Comparison of ENCODE assay signal across 10 cellular contexts in the genomic region with DNA sequence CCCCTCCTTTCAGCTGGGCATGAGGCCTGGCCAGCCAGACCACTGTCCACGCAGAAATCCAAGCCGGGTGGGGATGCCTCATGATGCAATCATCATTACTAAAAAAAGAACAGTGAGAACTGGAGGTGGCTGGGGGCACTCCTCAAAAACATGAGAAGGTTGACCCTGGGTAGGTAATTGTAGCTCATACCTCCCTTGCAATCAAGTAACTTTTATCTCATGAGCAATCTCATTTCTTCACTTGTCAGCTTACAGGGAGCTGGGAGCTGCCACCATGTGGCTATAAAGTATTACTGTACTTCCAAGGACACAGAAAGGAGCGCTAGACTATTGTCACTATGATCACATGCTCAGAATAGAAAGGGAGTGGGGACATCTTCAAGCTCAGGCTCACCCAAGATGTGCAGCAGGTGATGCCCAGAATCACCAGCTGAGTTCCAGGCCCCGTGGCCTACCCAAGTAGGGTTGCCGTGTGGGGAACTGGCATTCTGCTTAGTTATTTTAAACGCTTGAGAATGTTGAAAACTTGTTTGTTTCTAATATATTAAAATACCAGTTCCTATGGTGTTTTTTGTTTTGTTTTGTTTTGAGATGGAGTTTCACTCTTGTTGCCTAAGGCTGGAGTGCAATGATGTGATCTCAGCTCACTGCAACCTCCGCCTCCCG. TPM values are rescaled to one million over a fixed set of nuclear protein-coding genes. Genes with fewer than 3 reads are reported as not detected.
DNase-seq lines count a peak whose midpoint lies in the region; FAIRE-seq and TF ChIP-seq lines count a peak whose summit lies in the region.
"Had no signal": no experiment of that assay in that cellular context is flagged by ENCODE, and none has a peak within 500 bp of the region (broad histone marks: within the 10 kb centered on the region; RNA-seq: fewer than 3 reads in every experiment).

No MANE protein-coding gene starts in this region.

- no peaks in the 10 kb centered on the region for H3K9me3 Mint-ChIP-seq in activated naive CD4-positive, alpha-beta T cell treated with anti-CD3 and anti-CD28 coated beads, Interleukin-2, amount 10 ng/mL, durations not matched to agents 7 days and 5 days
- H3K9me3 Mint-ChIP-seq: activated B cell treated with CpG ODN at 0.5 μM for 24 hours had no signal

- H3K4me3 Mint-ChIP-seq in activated naive CD4-positive, alpha-beta T cell treated with anti-CD3 and anti-CD28 coated beads, Interleukin-2, amount 10 ng/mL, durations not matched to agents 7 days and 5 days: no peak overlapping the region
- H3K4me3 Mint-ChIP-seq: activated B cell treated with CpG ODN at 0.5 μM for 24 hours had no signal

- H3K4ac ChIP-seq in H1 (replicated peaks; ENCODE audit: insufficient read length, low read depth, low read length) (no peak overlapping the region), neuronal stem cell (ENCODE audit: low read length) (no peak overlapping the region)

- H3K4me2 ChIP-seq in H1 (ENCODE audit: insufficient read depth in 1 of 2, low read depth in 2 of 2, low read length in 2 of 2) (no peak overlapping the region), neuronal stem cell (ENCODE audit: insufficient read depth, low read length, poor library complexity, severe bottlenecking) (no peak overlapping the region)

- H3K27me3 Mint-ChIP-seq in activated naive CD4-positive, alpha-beta T cell treated with anti-CD3 and anti-CD28 coated beads, Interleukin-2, amount 10 ng/mL, durations not matched to agents 7 days and 5 days: no peaks in the 10 kb centered on the region
- H3K27me3 Mint-ChIP-seq: activated B cell treated with CpG ODN at 0.5 μM for 24 hours had no signal

- no peak for TF ChIP-seq EP300 in H1 (IDR thresholded peaks at IDR 0.05; ENCODE audit: borderline replicate concordance in 1 of 2, low read depth in 2 of 2, low read length in 2 of 2)

- no peaks in the 10 kb centered on the region for H3K23me2 ChIP-seq in H1 (ENCODE audit: low read depth, low read length)

- no peak overlapping the region for H3K9ac ChIP-seq in H1 (replicated peaks in 1 of 4; ENCODE audit: extremely low read depth in 1 of 4, low read depth in 3 of 4, low read length in 3 of 4)
- H3K9ac ChIP-seq in skeletal muscle tissue (ENCODE audit: low read depth in 1 of 3, low read length in 3 of 3): peak overlapping the region in 2 of 3 donors; percentile 9 to 45
- no peak overlapping the region for H3K9ac ChIP-seq in neuronal stem cell (ENCODE audit: low read depth, low read length, poor library complexity)

- no peak overlapping the region for H2BK5ac ChIP-seq in H1 (ENCODE audit: low read depth, low read length)
- no peak overlapping the region for H2BK5ac ChIP-seq in neuronal stem cell (ENCODE audit: low read length)

- no peak overlapping the region for H3K4me3 ChIP-seq in H1 (ENCODE audit: extremely low read depth in 1 of 4, insufficient read depth in 2 of 4, low read depth in 3 of 4, low read length in 4 of 4)
- H3K4me3 ChIP-seq in skeletal muscle tissue (ENCODE audit: low read length in 3 of 3): peak overlapping the region in 1 of 3 donors; percentile 17
- no peak overlapping the region for H3K4me3 ChIP-seq in neuronal stem cell (ENCODE audit: low read length in 2 of 2)

- H3K4me1 ChIP-seq in H1 (replicated peaks in 1 of 4; ENCODE audit: control insufficient read depth in 3 of 4, insufficient read depth in 4 of 4, low read length in 3 of 4) (0 out of 7 replicates have a peak, but pooled peaks cover 0 to 2% (median 0%) of the 10 kb centered on the region in 4 experiments), skeletal muscle tissue (ENCODE audit: control insufficient read depth in 3 of 3, insufficient read depth in 3 of 3, low read length in 3 of 3) (peaks cover 10 to 12% (median 10%) of the 10 kb centered on the region in 3 donors), neuronal stem cell (ENCODE audit: control insufficient read depth in 2 of 2, insufficient read depth in 1 of 2, low read depth in 1 of 2, low read length in 2 of 2) (peaks cover 0 to 5% of the 10 kb centered on the region in 2 donors)

- H4K20me1 ChIP-seq in H1 (replicated peaks in 1 of 2; ENCODE audit: control insufficient read depth in 1 of 2, insufficient read depth in 2 of 2, low read length in 2 of 2): no peaks in the 10 kb centered on the region

- H3K14ac ChIP-seq in H1 (ENCODE audit: insufficient read length): no peak overlapping the region
- H3K14ac ChIP-seq in neuronal stem cell (ENCODE audit: low read length): no peak overlapping the region

- H3K36me3 ChIP-seq in H1 (ENCODE audit: control insufficient read depth in 2 of 4, insufficient read depth in 4 of 4, low read length in 3 of 4) (no peaks in the 10 kb centered on the region), skeletal muscle tissue (ENCODE audit: control insufficient read depth in 3 of 3, insufficient read depth in 3 of 3, low read length in 3 of 3) (peaks cover 3 to 10% (median 4%) of the 10 kb centered on the region in 3 donors), neuronal stem cell (replicated peaks in 1 of 2; ENCODE audit: control insufficient read depth in 2 of 2, insufficient read depth in 2 of 2, low read length in 2 of 2) (no peaks in the 10 kb centered on the region)

- POLR2A ChIA-PET in H1 (lab: Charles Lee; ENCODE audit: partially characterized antibody): interaction anchor here (1.5 to 2.3 kb wide), 2 partner anchors 10 to 15 kb away, joined by 5 to 8 read pairs; partner anchors contain the start of genes FAM217B and PPP1R3D

- H4K8ac ChIP-seq in H1 (ENCODE audit: extremely low read depth, insufficient read depth, low read length) (no peak overlapping the region), neuronal stem cell (ENCODE audit: low read depth, low read length) (no peak overlapping the region)

- H3K4me1 Mint-ChIP-seq in activated naive CD4-positive, alpha-beta T cell treated with anti-CD3 and anti-CD28 coated beads, Interleukin-2, amount 10 ng/mL, durations not matched to agents 7 days and 5 days: no peaks in the 10 kb centered on the region
- H3K4me1 Mint-ChIP-seq: activated B cell treated with CpG ODN at 0.5 μM for 24 hours had no signal

- no peaks in the 10 kb centered on the region for H3K79me2 ChIP-seq in H1 (ENCODE audit: control insufficient read depth in 1 of 2, insufficient read depth in 2 of 2, low read length in 2 of 2)

- no peak for TF ChIP-seq POLR2A in H1 (IDR thresholded peaks at IDR 0.05; ENCODE audit: control extremely low read depth in 1 of 2, low read depth in 2 of 2, low read length in 2 of 2)

- CTCF ChIA-PET in activated naive CD4-positive, alpha-beta T cell treated with anti-CD3 and anti-CD28 coated beads, Interleukin-2, amount 10 ng/mL, durations not matched to agents 7 days and 5 days (lab: Charles Lee): interaction anchor here (0.7 to 2.0 kb wide), 5 partner anchors 15 to 1274 kb away, joined by 3 to 5 read pairs (median 3); partner anchors contain the start of genes FAM217B and PPP1R3D
- CTCF ChIA-PET in H1 (lab: Charles Lee; ENCODE audit: partially characterized antibody): interaction anchor here (0.8 to 3.3 kb wide), 15 partner anchors 9 to 972 kb away, joined by 3 to 18 read pairs (median 4); no protein-coding TSS in a partner anchor

- H3K27ac ChIP-seq in H1 (ENCODE audit: low read depth, low read length) (no peak overlapping the region), skeletal muscle tissue (ENCODE audit: low read depth, low read length) (peak overlapping the region; percentile 48), neuronal stem cell (replicated peaks; ENCODE audit: low read length) (no peak overlapping the region)

- no peak overlapping the region for H3K56ac ChIP-seq in H1 (replicated peaks; ENCODE audit: insufficient read length, low read depth, low read length)

- no peaks in the 10 kb centered on the region for H3K36me3 Mint-ChIP-seq in activated naive CD4-positive, alpha-beta T cell treated with anti-CD3 and anti-CD28 coated beads, Interleukin-2, amount 10 ng/mL, durations not matched to agents 7 days and 5 days

- 81% methylated on average over 8 of the region's 8 CpGs; no CpG with 5 or more reads in 1 of the 2 experiments for WGBS in H1 (ENCODE audit: extremely low coverage in 1 of 2, insufficient coverage in 1 of 2, insufficient read length in 1 of 2, insufficient replicate concordance in 2 of 2, low coverage in 1 of 2, low lambda C conversion rate in 2 of 2, missing lambda C conversion rate in 1 of 2), 2 experiments
- no CpG with 5 or more reads among the region's 8 CpGs for WGBS in neuronal stem cell (ENCODE audit: extremely low coverage in 2 of 2, insufficient read length in 2 of 2, insufficient replicate concordance in 1 of 2), 2 donors

- no peak overlapping the region for H3K27ac Mint-ChIP-seq in activated naive CD4-positive, alpha-beta T cell treated with anti-CD3 and anti-CD28 coated beads, Interleukin-2, amount 10 ng/mL, durations not matched to agents 7 days and 5 days
- H3K27ac Mint-ChIP-seq: activated B cell treated with CpG ODN at 0.5 μM for 24 hours had no signal

- H4K91ac ChIP-seq in H1 (replicated peaks; ENCODE audit: insufficient read length, low read length) (no peak overlapping the region), neuronal stem cell (ENCODE audit: low read depth, low read length, poor library complexity) (no peak overlapping the region)

- H3K9me3 ChIP-seq in H1 (ENCODE audit: insufficient read depth in 2 of 2, low read depth in 1 of 2, low read length in 1 of 2) (no peaks in the 10 kb centered on the region), skeletal muscle tissue (ENCODE audit: control insufficient read depth in 3 of 3, low read length in 3 of 3) (no peaks in the 10 kb centered on the region), neuronal stem cell (replicated peaks in 1 of 2; ENCODE audit: control insufficient read depth in 2 of 2, insufficient read depth in 1 of 2, low read depth in 1 of 2, low read length in 2 of 2) (no peaks in the 10 kb centered on the region)

- H2BK15ac ChIP-seq in H1 (ENCODE audit: low read length) (no peak overlapping the region), neuronal stem cell (ENCODE audit: low read length) (no peak overlapping the region)

- H3K18ac ChIP-seq in H1 (ENCODE audit: extremely low read depth, low read length) (no peak overlapping the region), neuronal stem cell (ENCODE audit: low read length) (no peak overlapping the region)

- no peak overlapping the region for H3K23ac ChIP-seq in H1 (ENCODE audit: insufficient read length)
- H3K23ac ChIP-seq in neuronal stem cell (ENCODE audit: low read depth, low read length, poor library complexity): no peak overlapping the region

- no peak overlapping the region for H2BK120ac ChIP-seq in H1 (replicated peaks; ENCODE audit: low read depth, low read length)
- H2BK120ac ChIP-seq in neuronal stem cell (ENCODE audit: low read depth, low read length): no peak overlapping the region

- H3K27me3 ChIP-seq in H1 (replicated peaks in 1 of 4; ENCODE audit: control insufficient read depth in 3 of 4, extremely low read depth in 1 of 4, insufficient read depth in 3 of 4, low read length in 3 of 4) (no peaks in the 10 kb centered on the region; a peak in 2 of 7 replicates), skeletal muscle tissue (ENCODE audit: control insufficient read depth in 3 of 3, insufficient read depth in 3 of 3, low read length in 3 of 3) (no peaks in the 10 kb centered on the region), neuronal stem cell (ENCODE audit: control insufficient read depth in 3 of 3, insufficient read depth in 3 of 3, low read depth in 1 of 3, low read length in 3 of 3) (no peaks in the 10 kb centered on the region)

- no peak overlapping the region for H4K5ac ChIP-seq in H1 (ENCODE audit: insufficient read length, low read depth, low read length)

- TF ChIP-seq RAD21 in H1 (IDR thresholded peaks at IDR 0.05 in 1 of 2, conservative IDR thresholded peaks at IDR 0.05 in 1 of 2; ENCODE audit: low read depth in 2 of 2, low read length in 2 of 2): peak in 1 of 2 experiments; percentile 39; a peak in 2 of 4 replicates

- peak in 2 of 3 experiments; percentile 40 to 47; a peak in 3 of 4 replicates for TF ChIP-seq CTCF in H1 (IDR thresholded peaks at IDR 0.05; ENCODE audit: control extremely low read depth in 1 of 3, insufficient read depth in 1 of 3, low read depth in 1 of 3, low read length in 3 of 3)

- H2AK5ac ChIP-seq in H1 (ENCODE audit: low read depth, low read length) (no peak overlapping the region), neuronal stem cell (ENCODE audit: low read depth, low read length) (no peak overlapping the region)

- DNase-seq in activated naive CD4-positive, alpha-beta T cell treated with anti-CD3 and anti-CD28 coated beads, Interleukin-2, amount 10 ng/mL, durations not matched to agents 7 days and 5 days: peak; percentile 23
- DNase-seq in activated naive CD4-positive, alpha-beta T cell treated with anti-CD3 and anti-CD28 coated beads, Interleukin-2, amount 50 U/mL, for 16 hours: no peak
- DNase-seq in NCI-H69 (lab: John Stamatoyannopoulos, UW) (peak; percentile 21), H1 (ENCODE audit: low read depth in 1 of 2, low spot score in 2 of 2) (no peak), neuronal stem cell (ENCODE audit: low spot score) (no peak), T1000 (lab: John Stamatoyannopoulos, UW) (no peak), COLO668 (lab: John Stamatoyannopoulos, UW; ENCODE audit: unreplicated experiment) (no peak)
- DNase-seq: activated B cell treated with CpG ODN at 0.5 μM for 24 hours had no signal

- no peak overlapping the region for H2AFZ ChIP-seq in H1 (ENCODE audit: low read length)
- H2AFZ ChIP-seq in neuronal stem cell (ENCODE audit: low read length): no peak overlapping the region

- H3K79me1 ChIP-seq in H1 (ENCODE audit: low read depth, low read length): no peaks in the 10 kb centered on the region
- H3K79me1 ChIP-seq in neuronal stem cell (ENCODE audit: low read depth, low read length): no peaks in the 10 kb centered on the region

- FAIRE-seq in H1 (lab: Jason Lieb, UNC): no peak
- FAIRE-seq: islet of Langerhans had no signal

- no peak overlapping the region for H2BK20ac ChIP-seq in H1 (ENCODE audit: low read length)

- H2BK12ac ChIP-seq in H1 (ENCODE audit: low read depth, low read length) (no peak overlapping the region), neuronal stem cell (ENCODE audit: low read length) (no peak overlapping the region)

RNA-seq across cellular contexts. Expression of gene CDH26, which starts 3.0 kb away (rescaled TPM):
- 1.7 and 2.3 TPM in 2 replicates for total RNA-seq in H1 (2021; fragmentation: NEBNext Ultra II Directional; extraction: Animal tissue kit (Norgen Biotek cat#: 25700))
- polyA plus RNA-seq in H1 (2011; rRNA removed): 0.78 and 1.5 TPM in 2 replicates
- polyA plus RNA-seq in H1 (2011; cell fraction: cytosol; rRNA removed): 2.0 TPM
- polyA plus RNA-seq in H1 (2011; cell fraction: nucleus; rRNA removed): 2.0 TPM
- 1.1 to 1.9 TPM (median 1.5 TPM) in 4 replicates for polyA plus RNA-seq in H1 (2012, experiment 1 of 2)
- polyA plus RNA-seq in H1 (2012, experiment 2 of 2): 0.39 TPM
- 1.3 TPM for polyA plus RNA-seq in H1 (2013, experiment 1 of 2)
- 1.3 TPM for polyA plus RNA-seq in H1 (2013, experiment 2 of 2)
- polyA minus RNA-seq in H1 (2011; rRNA and poly(A)+ RNA removed): 2.7 and 3.2 TPM in 2 replicates
- polyA minus RNA-seq in H1 (2011; cell fraction: cytosol; rRNA and poly(A)+ RNA removed): 1.5 TPM
- polyA minus RNA-seq in H1 (2011; cell fraction: nucleus; rRNA and poly(A)+ RNA removed): 2.3 TPM
- 0.52 TPM for total RNA-seq in skeletal muscle tissue
- 0.22 TPM for polyA plus RNA-seq in neuronal stem cell (2013, experiment 1 of 2)
- 0.24 TPM for polyA plus RNA-seq in neuronal stem cell (2013, experiment 2 of 2)

RNA-seq across cellular contexts. Expression of gene FAM217B, which starts 15.1 kb away (rescaled TPM):
- 24.7 and 28.5 TPM in 2 replicates for total RNA-seq in H1 (2021; fragmentation: NEBNext Ultra II Directional; extraction: Animal tissue kit (Norgen Biotek cat#: 25700))
- polyA plus RNA-seq in H1 (2011; rRNA removed): 2.8 and 5.4 TPM in 2 replicates
- polyA plus RNA-seq in H1 (2011; cell fraction: cytosol; rRNA removed): 5.9 TPM
- polyA plus RNA-seq in H1 (2011; cell fraction: nucleus; rRNA removed): 3.6 TPM
- 6.4 to 9.2 TPM (median 7.3 TPM) in 4 replicates for polyA plus RNA-seq in H1 (2012, experiment 1 of 2)
- polyA plus RNA-seq in H1 (2012, experiment 2 of 2): 0.73 TPM
- polyA plus RNA-seq in H1 (2013, experiment 1 of 2): 19.2 TPM
- polyA plus RNA-seq in H1 (2013, experiment 2 of 2): 18.7 TPM
- 7.6 and 9.2 TPM in 2 replicates for polyA minus RNA-seq in H1 (2011; rRNA and poly(A)+ RNA removed)
- polyA minus RNA-seq in H1 (2011; cell fraction: cytosol; rRNA and poly(A)+ RNA removed): 6.1 TPM
- polyA minus RNA-seq in H1 (2011; cell fraction: nucleus; rRNA and poly(A)+ RNA removed): 15.3 TPM
- 7.3 TPM for total RNA-seq in skeletal muscle tissue
- 13.5 TPM for polyA plus RNA-seq in neuronal stem cell (2013, experiment 1 of 2)
- polyA plus RNA-seq in neuronal stem cell (2013, experiment 2 of 2): 13.6 TPM

RNA-seq across cellular contexts. Expression of gene PPP1R3D, which starts 15.2 kb away (rescaled TPM):
- total RNA-seq in H1 (2021; fragmentation: NEBNext Ultra II Directional; extraction: Animal tissue kit (Norgen Biotek cat#: 25700)): 3.5 and 3.9 TPM in 2 replicates
- 1.3 and 1.4 TPM in 2 replicates for polyA plus RNA-seq in H1 (2011; rRNA removed)
- 1.1 TPM for polyA plus RNA-seq in H1 (2011; cell fraction: cytosol; rRNA removed)
- 1.1 TPM for polyA plus RNA-seq in H1 (2011; cell fraction: nucleus; rRNA removed)
- 1.2 to 1.8 TPM (median 1.3 TPM) in 4 replicates for polyA plus RNA-seq in H1 (2012, experiment 1 of 2)
- 1.1 TPM for polyA plus RNA-seq in H1 (2012, experiment 2 of 2)
- 1.8 TPM for polyA plus RNA-seq in H1 (2013, experiment 1 of 2)
- 1.7 TPM for polyA plus RNA-seq in H1 (2013, experiment 2 of 2)
- polyA minus RNA-seq in H1 (2011; rRNA and poly(A)+ RNA removed): 1.5 and 1.6 TPM in 2 replicates
- polyA minus RNA-seq in H1 (2011; cell fraction: cytosol; rRNA and poly(A)+ RNA removed): 2.1 TPM
- polyA minus RNA-seq in H1 (2011; cell fraction: nucleus; rRNA and poly(A)+ RNA removed): 3.4 TPM
- 6.8 TPM for total RNA-seq in skeletal muscle tissue
- polyA plus RNA-seq in neuronal stem cell (2013, experiment 1 of 2): 0.56 TPM
- 0.65 TPM for polyA plus RNA-seq in neuronal stem cell (2013, experiment 2 of 2)

RNA-seq across cellular contexts. Expression of gene SYCP2, which starts 21.8 kb away (rescaled TPM):
- total RNA-seq in H1 (2021; fragmentation: NEBNext Ultra II Directional; extraction: Animal tissue kit (Norgen Biotek cat#: 25700)): 0.50 and 0.69 TPM in 2 replicates
- 0.02 TPM in 2 replicates for polyA plus RNA-seq in H1 (2011; rRNA removed)
- polyA plus RNA-seq in H1 (2011; cell fraction: cytosol; rRNA removed): 0.14 TPM
- 0.16 TPM for polyA plus RNA-seq in H1 (2011; cell fraction: nucleus; rRNA removed)
- 0.13 TPM in 1 of 4 replicates, not detected in the others for polyA plus RNA-seq in H1 (2012, experiment 1 of 2)
- not detected for polyA plus RNA-seq in H1 (2012, experiment 2 of 2)
- 0.36 TPM for polyA plus RNA-seq in H1 (2013, experiment 1 of 2)
- polyA plus RNA-seq in H1 (2013, experiment 2 of 2): 0.33 TPM
- polyA minus RNA-seq in H1 (2011; rRNA and poly(A)+ RNA removed): not detected in 2 replicates
- polyA minus RNA-seq in H1 (2011; cell fraction: cytosol; rRNA and poly(A)+ RNA removed): not detected
- polyA minus RNA-seq in H1 (2011; cell fraction: nucleus; rRNA and poly(A)+ RNA removed): 0.10 TPM
- 3.7 TPM for total RNA-seq in skeletal muscle tissue
- polyA plus RNA-seq in neuronal stem cell (2013, experiment 1 of 2): 0.18 TPM
- polyA plus RNA-seq in neuronal stem cell (2013, experiment 2 of 2): 0.15 TPM

Comparison
In these comparisons a context has a peak if more than half of its experiments do, and no peak if none do; other contexts are left out.
1. DNase-seq: peak in activated naive CD4-positive, alpha-beta T cell treated with anti-CD3 and anti-CD28 coated beads, Interleukin-2, amount 10 ng/mL, durations not matched to agents 7 days and 5 days (single experiment) and NCI-H69 (single experiment); none in activated naive CD4-positive, alpha-beta T cell treated with anti-CD3 and anti-CD28 coated beads, Interleukin-2, amount 50 U/mL, for 16 hours (single experiment), H1 (0 of 2), neuronal stem cell (single experiment), T1000 (single experiment) and COLO668 (single experiment).
2. H3K9ac ChIP-seq: peak in skeletal muscle tissue (2 of 3); none in H1 (0 of 4) and neuronal stem cell (single experiment).